ENCODE assay signal across 22 cellular contexts in genomic region chr16:64586756-64587155, GRCh38.
A peak's percentile ranks its signal among the peaks of the same experiment; 100 is the strongest.
DNase-seq lines count a peak whose midpoint lies in the region; ATAC-seq and TF ChIP-seq lines count a peak whose summit lies in the region.
"Had no signal": no experiment of that assay in that cellular context is flagged by ENCODE, and none has a peak within 500 bp of the region (broad histone marks: within the 10 kb centered on the region; RNA-seq: fewer than 3 reads in every experiment).

No MANE protein-coding gene starts in this region.

- TF ChIP-seq CTCF in foreskin fibroblast (IDR thresholded peaks at IDR 0.05; ENCODE audit: low read depth, low read length), result no peak

- peaks cover 6% of the 10 kb centered on the region for H3K4me1 ChIP-seq in neuron (ENCODE audit: insufficient read depth, low read length)
- H3K4me1 ChIP-seq: gastroesophageal sphincter, Peyer's patch had no signal

- peak overlapping the region; percentile 58 for H2AFZ ChIP-seq in neuron (ENCODE audit: low read depth, low read length)

- H3K27me3 ChIP-seq in neuron (ENCODE audit: insufficient read depth, low read length), result no peaks in the 10 kb centered on the region
- H3K27me3 ChIP-seq: gastroesophageal sphincter, ovary, Peyer's patch had no signal

- DNase-seq in D341Med (ENCODE audit: low spot score), result peak; percentile 18
- DNase-seq in NCI-H82 (lab: John Stamatoyannopoulos, UW), result peak; percentile 50
- peak; percentile 5 for DNase-seq in fibroblast of peridontal ligament (ENCODE audit: extremely low read depth)
- DNase-seq in foreskin fibroblast, result no peak
- no peak for DNase-seq in NCI-H1436 treated with DMSO at 0.1 percent for 48 hours (lab: John Stamatoyannopoulos, UW)
- DNase-seq: activated CD4-positive, alpha-beta T cell treated with anti-CD3 and anti-CD28 coated beads, Interleukin-2, amount 10 ng/mL, durations not matched to agents 24 days and 14 days; aorta; cerebellar nuclear complex; erythroblast; KG1; MV-4-11; naive B cell; NCI-H187 treated with DMSO at 0.1 percent for 48 hours; NCI-H2227 treated with DMSO at 0.1 percent for 48 hours; NK-92 treated with Interleukin-12 subunit alpha and Interleukin-12 subunit beta, amount 100 ng/mL, for 24 hours; ovary; Peyer's patch had no signal

- H3K9me3 ChIP-seq in neuron (ENCODE audit: low read length), result no peaks in the 10 kb centered on the region
- H3K9me3 ChIP-seq: gastroesophageal sphincter, ovary, Peyer's patch had no signal

- ATAC-seq in activated CD4-positive, CD25-positive, alpha-beta regulatory T cell treated with anti-CD3 and anti-CD28 coated beads, Interleukin-2, amount 50 U/mL, for 24 hours, result no peak
- ATAC-seq: gastroesophageal sphincter, GM12878, sciatic nerve had no signal

- H3K4me3 ChIP-seq in neuron (ENCODE audit: low read length), result no peak overlapping the region
- H3K4me3 ChIP-seq in foreskin fibroblast (ENCODE audit: low read depth in 1 of 2, low read length in 2 of 2), result no peak overlapping the region
- H3K4me3 ChIP-seq: gastroesophageal sphincter, GM12878, ovary, Peyer's patch had no signal

- no peaks in the 10 kb centered on the region for H3K36me3 ChIP-seq in neuron (ENCODE audit: insufficient read depth, low read length)
- H3K36me3 ChIP-seq: gastroesophageal sphincter, ovary, Peyer's patch had no signal

Comparison
In these comparisons a context has a peak if more than half of its experiments do, and no peak if none do; other contexts are left out.
1. DNase-seq: peak in D341Med (single experiment), NCI-H82 (single experiment) and fibroblast of peridontal ligament (single experiment); none in foreskin fibroblast (0 of 2) and NCI-H1436 treated with DMSO at 0.1 percent for 48 hours (single experiment).